Comparison of ENCODE assay signal across 2 cellular contexts in genomic region chr11:87057749-87058148, GRCh38.
TF ChIP-seq lines count a peak whose summit lies in the region.

No MANE protein-coding gene starts in this region.

TF ChIP-seq in GM23338, 12 proteins besides CTCF, POLR2A, EP300 and RAD21 (continued from another document):
- TF ChIP-seq ZNF462 (CRISPR knock-in tag; IDR thresholded peaks at IDR 0.05) (0 out of 2 replicates have a peak, but pooled peaks have one; percentile 13), ETS1 (IDR thresholded peaks at IDR 0.05) (no peak)

TF ChIP-seq in K562, 482 proteins besides CTCF, POLR2A, EP300 and RAD21 (continued from another document):
- no peak for TF ChIP-seq ATF4 (CRISPR knock-in tag; IDR thresholded peaks at IDR 0.05)
- TF ChIP-seq NFYB (IDR thresholded peaks at IDR 0.05; ENCODE audit: extremely low read depth, insufficient read length): no peak
- TF ChIP-seq E2F3 (CRISPR knock-in tag; IDR thresholded peaks at IDR 0.05): no peak
